ENCODE assay signal across 10 cellular contexts in the genomic region with DNA sequence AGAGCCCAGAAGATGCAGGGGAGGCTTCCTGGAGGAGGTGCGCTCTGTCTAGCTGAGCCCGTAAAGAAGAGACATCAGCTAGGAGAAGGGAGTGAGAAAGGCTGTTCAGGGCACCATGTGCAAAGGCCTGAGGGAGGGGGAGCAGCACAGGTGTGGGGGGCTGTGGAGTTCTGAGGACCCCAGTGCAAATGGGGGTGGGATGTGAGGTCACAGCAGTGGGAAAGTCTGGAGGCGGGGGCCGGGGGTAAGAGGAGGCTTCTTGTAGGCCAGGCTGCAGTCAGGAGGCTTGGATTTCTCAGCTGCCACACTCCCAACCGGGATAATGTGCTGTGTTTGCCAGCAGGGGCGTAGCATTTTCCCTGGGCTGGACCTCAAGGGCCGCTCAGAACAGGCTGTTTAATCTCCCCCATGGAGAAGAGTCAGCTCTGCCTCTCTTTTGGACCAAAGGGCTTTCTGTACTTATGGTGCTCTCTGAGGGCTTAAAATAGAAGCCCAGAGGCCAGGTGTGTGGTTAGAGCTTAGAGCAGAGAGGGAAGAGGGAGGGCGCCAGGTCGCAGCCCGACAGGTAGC. TPM values are rescaled to one million over a fixed set of nuclear protein-coding genes. Genes with fewer than 3 reads are reported as not detected.
DNase-seq lines count a peak whose midpoint lies in the region; ATAC-seq and TF ChIP-seq lines count a peak whose summit lies in the region.
"Had no signal": no experiment of that assay in that cellular context is flagged by ENCODE, and none has a peak within 500 bp of the region (broad histone marks: within the 10 kb centered on the region; RNA-seq: fewer than 3 reads in every experiment).

No MANE protein-coding gene starts in this region.

- H3K4me3 Mint-ChIP-seq in naive thymus-derived CD8-positive, alpha-beta T cell, result no peak overlapping the region
- H3K4me3 Mint-ChIP-seq: activated naive CD4-positive, alpha-beta T cell treated with anti-CD3 and anti-CD28 coated beads, Interleukin-2, amount 50 U/mL, for 24 hours had no signal

- H3K4me1 Mint-ChIP-seq in naive thymus-derived CD8-positive, alpha-beta T cell, result peaks cover 0 to 4% (median 0%) of the 10 kb centered on the region in 4 donors
- H3K4me1 Mint-ChIP-seq: activated naive CD4-positive, alpha-beta T cell treated with anti-CD3 and anti-CD28 coated beads, Interleukin-2, amount 50 U/mL, for 24 hours had no signal

- no peaks in the 10 kb centered on the region for H3K36me3 Mint-ChIP-seq in naive thymus-derived CD8-positive, alpha-beta T cell
- H3K36me3 Mint-ChIP-seq: activated naive CD4-positive, alpha-beta T cell treated with anti-CD3 and anti-CD28 coated beads, Interleukin-2, amount 50 U/mL, for 24 hours had no signal

- TF ChIP-seq CTCF in GM06990 (IDR thresholded peaks at IDR 0.05; ENCODE audit: insufficient read depth, low read length, poor library complexity, severe bottlenecking), result peak; percentile 27
- no peak for TF ChIP-seq CTCF in RWPE1 (conservative IDR thresholded peaks at IDR 0.05; ENCODE audit: low read depth)
- no peak for TF ChIP-seq CTCF in gastrocnemius medialis (IDR thresholded peaks at IDR 0.05 in 4 of 5, conservative IDR thresholded peaks at IDR 0.05 in 1 of 5)

- H3K36me3 ChIP-seq in GM06990 (ENCODE audit: control insufficient read depth, insufficient read depth, low read length) (no peaks in the 10 kb centered on the region), gastrocnemius medialis (no peaks in the 10 kb centered on the region)

- peaks cover 13 to 17% of the 10 kb centered on the region in 2 donors for H3K4me1 ChIP-seq in gastrocnemius medialis

- POLR2A ChIA-PET in RWPE1 (lab: Yijun Ruan, JAX; ENCODE audit: low non-redundant PET), result no interaction called here
- POLR2A ChIA-PET in naive thymus-derived CD8-positive, alpha-beta T cell (lab: Charles Lee), result interaction anchor here (0.6 kb wide), 1 partner anchor 231 kb away, joined by 4 read pairs; no protein-coding TSS in a partner anchor

- H3K9me3 ChIP-seq in gastrocnemius medialis, result no peaks in the 10 kb centered on the region

- no peak for TF ChIP-seq POLR2A in gastrocnemius medialis (IDR thresholded peaks at IDR 0.05)

- in situ Hi-C loops in gastrocnemius medialis (cut with MboI; ENCODE audit: low sequenced_read_pairs in 4 of 4), result loop anchor here in 1 of 4 donors (5.0 kb wide), 1 partner anchor 46 kb away; no protein-coding TSS in a partner anchor

- H3K9me3 Mint-ChIP-seq in naive thymus-derived CD8-positive, alpha-beta T cell, result peaks cover 0 to 2% (median 0%) of the 10 kb centered on the region in 9 donors
- H3K9me3 Mint-ChIP-seq: activated naive CD4-positive, alpha-beta T cell treated with anti-CD3 and anti-CD28 coated beads, Interleukin-2, amount 50 U/mL, for 24 hours had no signal

- no peak for DNase-seq in GM06990 (ENCODE audit: extremely low read depth, insufficient read length)
- DNase-seq in RWPE1 (ENCODE audit: low spot score), result no peak
- peak; percentile 44 for DNase-seq in left cardiac atrium
- no peak for DNase-seq in gastrocnemius medialis
- DNase-seq in HuH-7.5 (ENCODE audit: low spot score), result no peak
- no peak for DNase-seq in LoVo (ENCODE audit: low spot score)
- no peak for DNase-seq in naive thymus-derived CD8-positive, alpha-beta T cell
- DNase-seq: MM.1S had no signal

- intact Hi-C loops in left cardiac atrium (cut with DNase I), result no loop called here
- intact Hi-C loops in gastrocnemius medialis (cut with DNase I; ENCODE audit: low total_unique reads), result no loop called here

- CTCF ChIA-PET in RWPE1 (lab: Yijun Ruan, JAX), result interaction anchor here (0.7 to 1.1 kb wide), 3 partner anchors 21 to 167 kb away, joined by 3 read pairs; no protein-coding TSS in a partner anchor

- peaks cover 11 to 28% (median 17%) of the 10 kb centered on the region in 5 donors for H3K27me3 Mint-ChIP-seq in naive thymus-derived CD8-positive, alpha-beta T cell

- H3K27me3 ChIP-seq in GM06990 (replicated peaks; ENCODE audit: control insufficient read depth, insufficient read depth, low read length) (peaks cover 11% of the 10 kb centered on the region), gastrocnemius medialis (peaks cover 0 to under 1% (median 0%) of the 10 kb centered on the region in 3 donors)

- H3K4me3 ChIP-seq in GM06990 (replicated peaks; ENCODE audit: low read depth, low read length) (no peak overlapping the region), gastrocnemius medialis (peak overlapping the region in 2 of 4 donors; percentile 13 to 19)

- peak; percentile 47 to 61 for ATAC-seq in left cardiac atrium
- ATAC-seq in gastrocnemius medialis, result no peak
- ATAC-seq in HG03280 (IDR thresholded peaks at IDR 0.05; ENCODE audit: unreplicated experiment), result no peak
- no peak for ATAC-seq in naive thymus-derived CD8-positive, alpha-beta T cell

- peak overlapping the region in 1 of 10 donors; percentile 33 for H3K27ac Mint-ChIP-seq in naive thymus-derived CD8-positive, alpha-beta T cell
- H3K27ac Mint-ChIP-seq: activated naive CD4-positive, alpha-beta T cell treated with anti-CD3 and anti-CD28 coated beads, Interleukin-2, amount 50 U/mL, for 24 hours had no signal

- H3K27ac ChIP-seq in RWPE1 (peak overlapping the region; percentile 71), gastrocnemius medialis (peak overlapping the region; percentile 48 to 87 (median 76))

RNA-seq across cellular contexts. Expression of gene NEURL1B, which starts 5.7 kb away (rescaled TPM):
- total RNA-seq in left cardiac atrium (10 to 100 TPM; 20.6 to 33.6 TPM), gastrocnemius medialis (10 to 100 TPM in 3 of 4 donors, 1 to 10 TPM in 1; 8.7 to 18.8 (median 15.1) TPM)
- total RNA-seq in naive thymus-derived CD8-positive, alpha-beta T cell, result under 1 TPM; 0.38 to 0.49 TPM
- under 1 TPM in 1 of 3 donors, not detected in 2; 0.06 TPM for polyA plus RNA-seq in naive thymus-derived CD8-positive, alpha-beta T cell

Comparison
In these comparisons a context has a peak if more than half of its experiments do, and no peak if none do; other contexts are left out.
1. ATAC-seq: peak in left cardiac atrium (2 of 2); none in gastrocnemius medialis (0 of 2), HG03280 (single experiment) and naive thymus-derived CD8-positive, alpha-beta T cell (0 of 2).
2. RNA of gene NEURL1B, which starts 5.7 kb away (total RNA-seq): 20.6 to 33.6 TPM in left cardiac atrium and 8.7 to 18.8 TPM in gastrocnemius medialis; 0.38 to 0.49 TPM in naive thymus-derived CD8-positive, alpha-beta T cell; every median in the first group is over 4 times any median in the second.